20 cellular contexts compared by ENCODE assay signal in the genomic region with DNA sequence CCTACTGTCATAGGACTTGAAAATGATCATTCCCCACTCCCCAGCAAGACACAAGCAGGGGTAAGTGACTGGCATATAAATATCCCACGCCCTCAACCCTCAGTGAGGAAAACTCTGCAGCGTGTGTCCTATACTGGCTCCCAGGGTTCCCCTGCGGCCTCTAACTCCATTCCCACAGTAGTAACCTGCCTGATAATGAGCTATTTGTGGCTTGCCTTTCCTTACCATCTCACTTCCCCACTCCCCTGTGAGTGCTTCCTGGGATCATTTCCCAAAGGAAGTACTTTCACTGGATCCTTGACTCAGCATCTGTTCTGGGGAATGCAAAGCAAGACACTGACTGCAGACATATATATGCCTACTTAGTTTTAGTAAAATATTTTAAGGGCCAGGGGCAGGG.
"Had no signal": no experiment of that assay in that cellular context is flagged by ENCODE, and none has a peak within 500 bp of the region (broad histone marks: within the 10 kb centered on the region; RNA-seq: fewer than 3 reads in every experiment).

No MANE protein-coding gene starts in this region.

- H3K4me3 ChIP-seq: hepatocyte, sigmoid colon, smooth muscle cell, thoracic aorta had no signal

- H3K27ac Mint-ChIP-seq: activated CD4-positive, alpha-beta memory T cell treated with anti-CD3 and anti-CD28 coated beads for 36 hours; activated naive CD4-positive, alpha-beta T cell treated with anti-CD3 and anti-CD28 coated beads for 36 hours; activated naive CD8-positive, alpha-beta T cell treated with anti-CD3 and anti-CD28 coated beads, Interleukin-2, amount 10 ng/mL, durations not matched to agents 7 days and 5 days had no signal

- H3K36me3 ChIP-seq: sigmoid colon, thoracic aorta had no signal

- H3K27me3 ChIP-seq: foreskin keratinocyte, hepatocyte, sigmoid colon had no signal

- H3K4me2 ChIP-seq: hepatocyte, smooth muscle cell had no signal

- H2AFZ ChIP-seq: hepatocyte had no signal

- H3K36me3 Mint-ChIP-seq: activated CD4-positive, alpha-beta memory T cell treated with anti-CD3 and anti-CD28 coated beads for 36 hours; activated naive CD8-positive, alpha-beta T cell treated with anti-CD3 and anti-CD28 coated beads, Interleukin-2, amount 10 ng/mL, durations not matched to agents 7 days and 5 days had no signal

- H3K4me1 ChIP-seq: foreskin keratinocyte had no signal

- H3K4me3 Mint-ChIP-seq: activated CD4-positive, alpha-beta memory T cell treated with anti-CD3 and anti-CD28 coated beads for 36 hours; activated naive CD4-positive, alpha-beta T cell treated with anti-CD3 and anti-CD28 coated beads for 36 hours; activated naive CD8-positive, alpha-beta T cell treated with anti-CD3 and anti-CD28 coated beads, Interleukin-2, amount 10 ng/mL, durations not matched to agents 7 days and 5 days had no signal

- H3K27ac ChIP-seq: foreskin keratinocyte, hepatocyte, sigmoid colon, thoracic aorta had no signal

- DNase-seq: activated CD4-positive, alpha-beta memory T cell treated with anti-CD3 and anti-CD28 coated beads for 36 hours; activated CD4-positive, alpha-beta T cell treated with anti-CD3 and anti-CD28 coated beads for 48 hours; activated CD4-positive, CD25-positive, alpha-beta regulatory T cell; activated effector memory CD4-positive, alpha-beta T cell treated with Interleukin-2 at 50 U/mL for 16 hours; activated naive CD4-positive, alpha-beta T cell treated with anti-CD3 and anti-CD28 coated beads for 36 hours; activated naive CD8-positive, alpha-beta T cell treated with anti-CD3 and anti-CD28 coated beads, Interleukin-2, amount 10 ng/mL, durations not matched to agents 7 days and 5 days; activated T-cell treated with anti-CD3 and anti-CD28 coated beads, Interleukin-2, amount 50 U/mL, for 48 hours; amniotic stem cell; cortex of kidney; erythroblast; foreskin keratinocyte; occipital lobe; sigmoid colon; stimulated activated CD4-positive, alpha-beta T cell treated with anti-CD3 and anti-CD28 coated beads, Interleukin-2, amount 100 ng/mL, for 48 hours; stimulated activated CD8-positive, alpha-beta memory T cell treated with anti-CD3 and anti-CD28 coated beads, Interleukin-4, amount 100 ng/mL, for 48 hours; stimulated activated naive CD4-positive, alpha-beta T cell; T-helper 9 cell had no signal

- ATAC-seq: foreskin keratinocyte had no signal

- H3K9me3 ChIP-seq: sigmoid colon, thoracic aorta had no signal

- H3K9me3 Mint-ChIP-seq: activated CD4-positive, alpha-beta memory T cell treated with anti-CD3 and anti-CD28 coated beads for 36 hours; activated naive CD4-positive, alpha-beta T cell treated with anti-CD3 and anti-CD28 coated beads for 36 hours; activated naive CD8-positive, alpha-beta T cell treated with anti-CD3 and anti-CD28 coated beads, Interleukin-2, amount 10 ng/mL, durations not matched to agents 7 days and 5 days had no signal
